Comparison of ENCODE assay signal across 8 cellular contexts in genomic region chr9:69120380-69121154, GRCh38. TPM values are rescaled to one million over a fixed set of nuclear protein-coding genes. Genes with fewer than 3 reads are reported as not detected.
DNase-seq lines count a peak whose midpoint lies in the region; ATAC-seq and TF ChIP-seq lines count a peak whose summit lies in the region.

No MANE protein-coding gene starts in this region.

- no peak overlapping the region for H3K27ac ChIP-seq in neural cell (ENCODE audit: low read length)

- no peaks in the 10 kb centered on the region for H3F3A ChIP-seq in neural cell (ENCODE audit: insufficient read depth, low read length, poor library complexity, severe bottlenecking)

- H3K4me2 ChIP-seq in neural cell (ENCODE audit: low read length), result peak overlapping the region; percentile 10

- H3K4me1 Mint-ChIP-seq in T-helper 17 cell, result peaks cover 10% of the 10 kb centered on the region

- no peaks in the 10 kb centered on the region for H3K36me3 ChIP-seq in neural cell (ENCODE audit: insufficient read depth, low read length)

- no peak for ATAC-seq in T-helper 17 cell
- no peak for ATAC-seq in GM21515 (IDR thresholded peaks at IDR 0.05; ENCODE audit: unreplicated experiment)
- no peak for ATAC-seq in GM18870 (IDR thresholded peaks at IDR 0.05; ENCODE audit: unreplicated experiment)

- no peaks in the 10 kb centered on the region for H3K27me3 Mint-ChIP-seq in T-helper 17 cell

- H3K27ac Mint-ChIP-seq in T-helper 17 cell, result peak overlapping the region; percentile 47

- H3K4me3 ChIP-seq in fibroblast of the aortic adventitia (ENCODE audit: low read depth, low read length) (peak overlapping the region; percentile 91), neural cell (ENCODE audit: low read length) (peak overlapping the region; percentile 80)

- no peaks in the 10 kb centered on the region for H4K20me1 ChIP-seq in neural cell (ENCODE audit: insufficient read depth)

- TF ChIP-seq EP300 in neural cell (conservative IDR thresholded peaks at IDR 0.05; ENCODE audit: poor library complexity, severe bottlenecking), result no peak

- peak; percentile 91 for DNase-seq in DMS153 (lab: John Stamatoyannopoulos, UW)
- peak; percentile 41 for DNase-seq in HK-2 (ENCODE audit: unreplicated experiment)
- DNase-seq in T-helper 17 cell, result no peak
- DNase-seq in fibroblast of the aortic adventitia (ENCODE audit: low read depth), result no peak
- no peak for DNase-seq in inferior parietal cortex (ENCODE audit: extremely low spot score)

- H3K36me3 Mint-ChIP-seq in T-helper 17 cell (ENCODE audit: low read depth), result no peaks in the 10 kb centered on the region

- TF ChIP-seq CTCF in fibroblast of the aortic adventitia (IDR thresholded peaks at IDR 0.05; ENCODE audit: insufficient read depth, low read length) (no peak), neural cell (IDR thresholded peaks at IDR 0.05; ENCODE audit: poor library complexity, severe bottlenecking) (no peak)

- peaks cover 32% of the 10 kb centered on the region for H3K27me3 ChIP-seq in neural cell (ENCODE audit: insufficient read depth, low read depth, low read length)

- H3K4me3 Mint-ChIP-seq in T-helper 17 cell, result peak overlapping the region; percentile 97

- peak overlapping the region; percentile 39 for H3K9ac ChIP-seq in neural cell (ENCODE audit: low read length)

- no peak for TF ChIP-seq RAD21 in neural cell (conservative IDR thresholded peaks at IDR 0.05)

- peak overlapping the region; percentile 21 for H2AFZ ChIP-seq in neural cell (ENCODE audit: low read depth, low read length)

- H3K9me3 ChIP-seq in T-helper 17 cell (ENCODE audit: control insufficient read depth, low read length, poor library complexity, severe bottlenecking), result no peaks in the 10 kb centered on the region
- no peaks in the 10 kb centered on the region for H3K9me3 ChIP-seq in neural cell (ENCODE audit: low read length)

- H3K9me2 ChIP-seq in neural cell (ENCODE audit: insufficient read depth, low read length), result no peaks in the 10 kb centered on the region

- H3K79me2 ChIP-seq in neural cell (replicated peaks; ENCODE audit: insufficient read depth, low read length), result no peaks in the 10 kb centered on the region

TF ChIP-seq in neural cell, 6 proteins besides CTCF, POLR2A, EP300 and RAD21:
- TF ChIP-seq MXI1 (conservative IDR thresholded peaks at IDR 0.05; ENCODE audit: poor library complexity, severe bottlenecking), result no peak
- TF ChIP-seq TAF1 (IDR thresholded peaks at IDR 0.05; ENCODE audit: low read depth), result no peak
- TF ChIP-seq POLR2AphosphoS5 (IDR thresholded peaks at IDR 0.05), result no peak
- no peak for TF ChIP-seq SMC3 (conservative IDR thresholded peaks at IDR 0.05; ENCODE audit: poor library complexity)
- TF ChIP-seq EZH2 (IDR thresholded peaks at IDR 0.05; ENCODE audit: borderline replicate concordance, insufficient read depth, low read length, poor library complexity, severe bottlenecking), result no peak
- TF ChIP-seq REST (IDR thresholded peaks at IDR 0.05; ENCODE audit: borderline replicate concordance), result no peak
TF ChIP-seq in neural cell: peak in this region for 0.

RNA-seq across cellular contexts. Expression of gene TJP2, which starts 53.5 kb away (rescaled TPM):
- total RNA-seq in T-helper 17 cell (10 to 100 TPM; 21.1 to 30.2 TPM), fibroblast of the aortic adventitia (ENCODE audit: low replicate concordance) (61.7 and 105 TPM in 2 replicates)
- 1.2 and 3.1 TPM in 2 replicates for polyA plus RNA-seq in neural cell
- 3.4 and 4.6 TPM in 2 replicates for polyA minus RNA-seq in neural cell

Comparison
In these comparisons a context has a peak if more than half of its experiments do, and no peak if none do; other contexts are left out.
1. DNase-seq: peak in DMS153 (single experiment) and HK-2 (single experiment); none in T-helper 17 cell (0 of 3), fibroblast of the aortic adventitia (single experiment) and inferior parietal cortex (single experiment).